Comparison of ENCODE assay signal across 17 cellular contexts in the genomic region with DNA sequence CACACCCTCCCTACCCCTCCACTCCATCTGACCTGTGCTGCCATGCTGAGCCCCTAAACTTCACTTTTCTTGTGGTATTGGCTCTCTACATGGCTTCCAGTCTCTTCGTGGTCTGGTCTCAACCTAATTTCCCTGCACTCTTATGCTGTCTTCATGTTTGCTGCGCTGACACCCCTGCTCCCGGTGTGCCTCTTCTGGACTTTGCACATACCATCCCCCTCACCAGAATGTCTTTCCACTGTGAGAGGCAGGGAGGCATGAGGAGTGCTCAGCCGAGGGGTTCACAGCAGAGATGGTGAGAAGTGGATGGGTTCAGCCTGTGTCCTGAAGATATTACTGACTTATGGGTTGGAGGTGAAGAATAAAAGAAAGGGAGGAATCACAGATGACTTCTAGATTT. TPM values are rescaled to one million over a fixed set of nuclear protein-coding genes. Genes with fewer than 3 reads are reported as not detected.
DNase-seq lines count a peak whose midpoint lies in the region; ATAC-seq and TF ChIP-seq lines count a peak whose summit lies in the region.
"Had no signal": no experiment of that assay in that cellular context is flagged by ENCODE, and none has a peak within 500 bp of the region (broad histone marks: within the 10 kb centered on the region; RNA-seq: fewer than 3 reads in every experiment).

No MANE protein-coding gene starts in this region.

- TF ChIP-seq CTCF in transverse colon (IDR thresholded peaks at IDR 0.05): no peak

- no peak overlapping the region for H3K4me3 ChIP-seq in transverse colon
- H3K4me3 ChIP-seq: A549, heart left ventricle, psoas muscle, tibial nerve had no signal

- WGBS in transverse colon (ENCODE audit: low coverage in 1 of 2), 2 donors: 81% methylated on average over 4 of the region's 4 CpGs; no CpG with 5 or more reads in 1 of the 2 donors

- no peak for DNase-seq in activated CD4-positive, alpha-beta T cell treated with anti-CD3 and anti-CD28 coated beads, Interleukin-2, amount 10 ng/mL, durations not matched to agents 7 days and 5 days
- no peak for DNase-seq in activated CD4-positive, alpha-beta T cell treated with anti-CD3 and anti-CD28 coated beads for 48 hours
- no peak for DNase-seq in activated CD4-positive, alpha-beta memory T cell treated with anti-CD3 and anti-CD28 coated beads for 36 hours
- no peak for DNase-seq in immature natural killer cell
- DNase-seq in stimulated activated naive B cell treated with anti-CD40 and anti-IgM and Interleukin-4, amounts not matched to agents 10 μg/mL and 1 μg/mL and 100 μg/mL, for 72 hours: no peak
- no peak for DNase-seq in transverse colon
- DNase-seq in NK-92 treated with Interleukin-12 subunit alpha and Interleukin-12 subunit beta, amount 100 ng/mL, for 24 hours (lab: John Stamatoyannopoulos, UW): no peak
- DNase-seq: activated CD8-positive, alpha-beta memory T cell treated with anti-CD3 and anti-CD28 coated beads for 24 hours; activated effector memory CD4-positive, alpha-beta T cell treated with Interleukin-2 at 50 U/mL for 16 hours; heart left ventricle; mesendoderm; NCI-H1417 treated with DMSO at 0.1 percent for 48 hours; psoas muscle had no signal

- no peak for TF ChIP-seq POLR2A in transverse colon (IDR thresholded peaks at IDR 0.05)

- TF ChIP-seq EP300 in transverse colon (IDR thresholded peaks at IDR 0.05; ENCODE audit: low read depth): no peak

- CTCF ChIA-PET in activated CD4-positive, alpha-beta T cell treated with anti-CD3 and anti-CD28 coated beads, Interleukin-2, amount 10 ng/mL, durations not matched to agents 7 days and 5 days (lab: Charles Lee): interaction anchor here (0.8 to 1.8 kb wide), 3 partner anchors 9 to 38 kb away, joined by 4 to 14 read pairs (median 7); no protein-coding TSS in a partner anchor
- CTCF ChIA-PET in activated CD4-positive, alpha-beta memory T cell treated with anti-CD3 and anti-CD28 coated beads for 36 hours (lab: Charles Lee): interaction anchor here (0.6 to 2.3 kb wide), 5 partner anchors 9 to 405 kb away, joined by 3 to 17 read pairs (median 4); partner anchors contain the start of gene SENP3

- H3K9me3 ChIP-seq in transverse colon: no peaks in the 10 kb centered on the region
- H3K9me3 ChIP-seq: A549, heart left ventricle, psoas muscle, tibial nerve had no signal

- H3K27me3 ChIP-seq in transverse colon: no peaks in the 10 kb centered on the region
- H3K27me3 ChIP-seq: heart left ventricle, tibial nerve had no signal

- peaks cover 67% of the 10 kb centered on the region for H3K4me1 Mint-ChIP-seq in activated CD4-positive, alpha-beta T cell treated with anti-CD3 and anti-CD28 coated beads, Interleukin-2, amount 10 ng/mL, durations not matched to agents 7 days and 5 days
- peaks cover 58% of the 10 kb centered on the region for H3K4me1 Mint-ChIP-seq in activated CD4-positive, alpha-beta memory T cell treated with anti-CD3 and anti-CD28 coated beads for 36 hours (ENCODE audit: low read depth)
- peaks cover 59 to 70% of the 10 kb centered on the region in 2 donors for H3K4me1 Mint-ChIP-seq in immature natural killer cell
- peaks cover 50 to 78% of the 10 kb centered on the region in 2 donors for H3K4me1 Mint-ChIP-seq in stimulated activated naive B cell treated with anti-CD40 and anti-IgM and Interleukin-4, amounts not matched to agents 10 μg/mL and 1 μg/mL and 100 μg/mL, for 72 hours

- in situ Hi-C loops in transverse colon (cut with MboI; ENCODE audit: low pct_ligation_motif_present in 1 of 4, low pct_unique_long_range_greater_than_20kb in 1 of 4, low sequenced_read_pairs in 3 of 4): no loop called here

- H3K9me3 Mint-ChIP-seq in activated CD4-positive, alpha-beta T cell treated with anti-CD3 and anti-CD28 coated beads, Interleukin-2, amount 10 ng/mL, durations not matched to agents 7 days and 5 days: no peaks in the 10 kb centered on the region
- H3K9me3 Mint-ChIP-seq in activated CD4-positive, alpha-beta memory T cell treated with anti-CD3 and anti-CD28 coated beads for 36 hours: no peaks in the 10 kb centered on the region
- no peaks in the 10 kb centered on the region for H3K9me3 Mint-ChIP-seq in immature natural killer cell
- no peaks in the 10 kb centered on the region for H3K9me3 Mint-ChIP-seq in stimulated activated naive B cell treated with anti-CD40 and anti-IgM and Interleukin-4, amounts not matched to agents 10 μg/mL and 1 μg/mL and 100 μg/mL, for 72 hours
- H3K9me3 Mint-ChIP-seq: neural crest cell had no signal

- peak overlapping the region in 2 of 4 donors; percentile 51 to 58 for H3K27ac ChIP-seq in transverse colon
- H3K27ac ChIP-seq: A549, psoas muscle had no signal

- peak overlapping the region; percentile 85 for H3K27ac Mint-ChIP-seq in activated CD4-positive, alpha-beta T cell treated with anti-CD3 and anti-CD28 coated beads, Interleukin-2, amount 10 ng/mL, durations not matched to agents 7 days and 5 days
- H3K27ac Mint-ChIP-seq in activated CD4-positive, alpha-beta memory T cell treated with anti-CD3 and anti-CD28 coated beads for 36 hours: peak overlapping the region; percentile 16
- peak overlapping the region; percentile 63 to 92 (median 87) for H3K27ac Mint-ChIP-seq in immature natural killer cell
- peak overlapping the region; percentile 74 for H3K27ac Mint-ChIP-seq in stimulated activated naive B cell treated with anti-CD40 and anti-IgM and Interleukin-4, amounts not matched to agents 10 μg/mL and 1 μg/mL and 100 μg/mL, for 72 hours

- POLR2A ChIA-PET in activated CD4-positive, alpha-beta T cell treated with anti-CD3 and anti-CD28 coated beads, Interleukin-2, amount 10 ng/mL, durations not matched to agents 7 days and 5 days (lab: Charles Lee): no interaction called here
- POLR2A ChIA-PET in activated CD4-positive, alpha-beta memory T cell treated with anti-CD3 and anti-CD28 coated beads for 36 hours (lab: Charles Lee): interaction anchor here (1.6 kb wide), 1 partner anchor 10 kb away, joined by 7 read pairs; the partner anchor contains the start of gene SENP3

- H3K4me3 Mint-ChIP-seq in activated CD4-positive, alpha-beta T cell treated with anti-CD3 and anti-CD28 coated beads, Interleukin-2, amount 10 ng/mL, durations not matched to agents 7 days and 5 days: peak overlapping the region; percentile 84
- no peak overlapping the region for H3K4me3 Mint-ChIP-seq in activated CD4-positive, alpha-beta memory T cell treated with anti-CD3 and anti-CD28 coated beads for 36 hours
- H3K4me3 Mint-ChIP-seq in immature natural killer cell: peak overlapping the region; percentile 34 to 58 (median 54)
- no peak overlapping the region for H3K4me3 Mint-ChIP-seq in stimulated activated naive B cell treated with anti-CD40 and anti-IgM and Interleukin-4, amounts not matched to agents 10 μg/mL and 1 μg/mL and 100 μg/mL, for 72 hours
- H3K4me3 Mint-ChIP-seq: neural crest cell had no signal

- no peak for ATAC-seq in stimulated activated naive B cell treated with anti-CD40 and anti-IgM and Interleukin-4, amounts not matched to agents 10 μg/mL and 1 μg/mL and 100 μg/mL, for 72 hours (replicated peaks)
- no peak for ATAC-seq in esophagus mucosa
- ATAC-seq: A549, heart left ventricle, psoas muscle had no signal

- no peaks in the 10 kb centered on the region for H3K27me3 Mint-ChIP-seq in activated CD4-positive, alpha-beta T cell treated with anti-CD3 and anti-CD28 coated beads, Interleukin-2, amount 10 ng/mL, durations not matched to agents 7 days and 5 days
- H3K27me3 Mint-ChIP-seq in activated CD4-positive, alpha-beta memory T cell treated with anti-CD3 and anti-CD28 coated beads for 36 hours: no peaks in the 10 kb centered on the region
- peaks cover 0 to 10% (median 2%) of the 10 kb centered on the region in 3 donors for H3K27me3 Mint-ChIP-seq in immature natural killer cell (ENCODE audit: low read depth in 3 of 3)
- H3K27me3 Mint-ChIP-seq in stimulated activated naive B cell treated with anti-CD40 and anti-IgM and Interleukin-4, amounts not matched to agents 10 μg/mL and 1 μg/mL and 100 μg/mL, for 72 hours: no peaks in the 10 kb centered on the region

- no peaks in the 10 kb centered on the region for H3K36me3 ChIP-seq in transverse colon

- intact Hi-C loops in activated CD4-positive, alpha-beta memory T cell treated with anti-CD3 and anti-CD28 coated beads for 36 hours (cut with micrococcal nuclease): no loop called here
- intact Hi-C loops in transverse colon (cut with DNase I; ENCODE audit: low total_unique reads): loop anchor here (10.0 kb wide), 1 partner anchor 197 kb away; the partner anchor contains the start of genes KCTD11 and TMEM95

- H3K36me3 Mint-ChIP-seq in activated CD4-positive, alpha-beta T cell treated with anti-CD3 and anti-CD28 coated beads, Interleukin-2, amount 10 ng/mL, durations not matched to agents 7 days and 5 days (ENCODE audit: low read depth): peaks cover 48% of the 10 kb centered on the region
- H3K36me3 Mint-ChIP-seq in activated CD4-positive, alpha-beta memory T cell treated with anti-CD3 and anti-CD28 coated beads for 36 hours: peaks cover 1% of the 10 kb centered on the region
- H3K36me3 Mint-ChIP-seq in immature natural killer cell: peaks cover 6 to 13% (median 12%) of the 10 kb centered on the region in 3 donors
- peaks cover 0 to 4% of the 10 kb centered on the region in 2 donors for H3K36me3 Mint-ChIP-seq in stimulated activated naive B cell treated with anti-CD40 and anti-IgM and Interleukin-4, amounts not matched to agents 10 μg/mL and 1 μg/mL and 100 μg/mL, for 72 hours

- H3K4me1 ChIP-seq in transverse colon: peaks cover 7 to 35% (median 19%) of the 10 kb centered on the region in 4 donors
- H3K4me1 ChIP-seq: psoas muscle had no signal

RNA-seq across cellular contexts. Expression of gene TNFSF12, which starts 2.5 kb away (rescaled TPM):
- 10 to 100 TPM; 79.6 to 82.5 TPM for total RNA-seq in activated CD4-positive, alpha-beta T cell treated with anti-CD3 and anti-CD28 coated beads, Interleukin-2, amount 10 ng/mL, durations not matched to agents 7 days and 5 days
- total RNA-seq in activated CD4-positive, alpha-beta memory T cell treated with anti-CD3 and anti-CD28 coated beads for 36 hours: 10 to 100 TPM; 19.7 to 22.4 TPM
- polyA plus RNA-seq in immature natural killer cell: 10 to 100 TPM; 32.1 to 69.9 (median 32.7) TPM
- total RNA-seq in esophagus mucosa (2.7 TPM), transverse colon (10 to 100 TPM; 20.8 to 53.1 (median 31.5) TPM)

RNA-seq across cellular contexts. Expression of gene TNFSF13, which starts 7.2 kb away (rescaled TPM):
- total RNA-seq in activated CD4-positive, alpha-beta T cell treated with anti-CD3 and anti-CD28 coated beads, Interleukin-2, amount 10 ng/mL, durations not matched to agents 7 days and 5 days: 1 to 10 TPM; 3.8 to 4.0 TPM
- under 1 TPM; 0.71 to 0.94 TPM for total RNA-seq in activated CD4-positive, alpha-beta memory T cell treated with anti-CD3 and anti-CD28 coated beads for 36 hours
- 1 to 10 TPM; 1.4 to 6.1 (median 5.3) TPM for polyA plus RNA-seq in immature natural killer cell
- total RNA-seq in esophagus mucosa (6.4 TPM), transverse colon (10 to 100 TPM; 19.7 to 94.3 (median 59.8) TPM)

RNA-seq across cellular contexts. Expression of gene SENP3, which starts 10.3 kb away (rescaled TPM):
- 10 to 100 TPM; 51.8 to 53.0 TPM for total RNA-seq in activated CD4-positive, alpha-beta T cell treated with anti-CD3 and anti-CD28 coated beads, Interleukin-2, amount 10 ng/mL, durations not matched to agents 7 days and 5 days
- total RNA-seq in activated CD4-positive, alpha-beta memory T cell treated with anti-CD3 and anti-CD28 coated beads for 36 hours: 10 to 100 TPM; 50.8 to 53.2 TPM
- 10 to 100 TPM; 17.5 to 19.4 (median 19.0) TPM for polyA plus RNA-seq in immature natural killer cell
- total RNA-seq in esophagus mucosa (34.5 TPM), transverse colon (100 to 1,000 TPM in 1 of 4 donors, 10 to 100 TPM in 3; 37.0 to 159 (median 45.2) TPM)

RNA-seq across cellular contexts. Expression of gene CD68, which starts 28.0 kb away (rescaled TPM):
- 1 to 10 TPM; 3.8 to 4.4 TPM for total RNA-seq in activated CD4-positive, alpha-beta T cell treated with anti-CD3 and anti-CD28 coated beads, Interleukin-2, amount 10 ng/mL, durations not matched to agents 7 days and 5 days
- total RNA-seq in activated CD4-positive, alpha-beta memory T cell treated with anti-CD3 and anti-CD28 coated beads for 36 hours: 10 to 100 TPM; 31.5 to 34.1 TPM
- 1 to 10 TPM; 1.9 to 6.5 (median 6.1) TPM for polyA plus RNA-seq in immature natural killer cell
- total RNA-seq in esophagus mucosa (61.3 TPM), transverse colon (100 to 1,000 TPM in 1 of 4 donors, 10 to 100 TPM in 2, 1 to 10 TPM in 1; 3.8 to 102 (median 35.1) TPM)

RNA-seq across cellular contexts. Expression of gene MPDU1, which starts 32.3 kb away (rescaled TPM):
- 10 to 100 TPM; 62.3 to 81.7 TPM for total RNA-seq in activated CD4-positive, alpha-beta T cell treated with anti-CD3 and anti-CD28 coated beads, Interleukin-2, amount 10 ng/mL, durations not matched to agents 7 days and 5 days
- 10 to 100 TPM; 52.6 to 52.9 TPM for total RNA-seq in activated CD4-positive, alpha-beta memory T cell treated with anti-CD3 and anti-CD28 coated beads for 36 hours
- 10 to 100 TPM; 31.6 to 44.0 (median 41.6) TPM for polyA plus RNA-seq in immature natural killer cell
- total RNA-seq in esophagus mucosa (36.7 TPM), transverse colon (100 to 1,000 TPM in 3 of 4 donors, 10 to 100 TPM in 1; 97.9 to 312 (median 157) TPM)

Comparison
In these comparisons a context has a peak if more than half of its experiments do, and no peak if none do; other contexts are left out.
1. H3K27ac Mint-ChIP-seq: peak in every context shown above with its lines; median percentile 87 in immature natural killer cell; 85 in activated CD4-positive, alpha-beta T cell treated with anti-CD3 and anti-CD28 coated beads, Interleukin-2, amount 10 ng/mL, durations not matched to agents 7 days and 5 days; 74 in stimulated activated naive B cell treated with anti-CD40 and anti-IgM and Interleukin-4, amounts not matched to agents 10 μg/mL and 1 μg/mL and 100 μg/mL, for 72 hours; 16 in activated CD4-positive, alpha-beta memory T cell treated with anti-CD3 and anti-CD28 coated beads for 36 hours.
2. H3K4me3 Mint-ChIP-seq: peak in activated CD4-positive, alpha-beta T cell treated with anti-CD3 and anti-CD28 coated beads, Interleukin-2, amount 10 ng/mL, durations not matched to agents 7 days and 5 days (single experiment) and immature natural killer cell (5 of 5); none in activated CD4-positive, alpha-beta memory T cell treated with anti-CD3 and anti-CD28 coated beads for 36 hours (single experiment) and stimulated activated naive B cell treated with anti-CD40 and anti-IgM and Interleukin-4, amounts not matched to agents 10 μg/mL and 1 μg/mL and 100 μg/mL, for 72 hours (0 of 2).